ENCODE assay signal across 8 cellular contexts in the genomic region with DNA sequence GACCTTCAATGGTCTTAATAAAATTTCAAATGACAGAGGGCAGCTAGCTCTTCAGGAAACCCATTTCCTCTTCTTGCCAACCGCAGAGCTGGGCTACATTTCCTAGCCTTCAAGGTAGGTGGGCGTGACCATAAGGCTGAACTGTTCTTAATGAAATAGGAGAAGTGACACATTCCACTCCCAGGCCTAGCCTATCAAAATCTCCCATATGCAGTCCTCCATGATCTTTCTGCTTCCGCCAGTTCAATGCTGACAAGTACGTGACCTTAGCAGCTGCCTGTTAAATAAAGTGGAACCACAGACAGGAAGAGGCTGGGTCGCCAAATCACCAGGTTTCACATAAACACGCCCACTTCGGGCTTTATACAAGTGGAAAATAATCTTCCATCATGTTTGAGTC. TPM values are rescaled to one million over a fixed set of nuclear protein-coding genes. Genes with fewer than 3 reads are reported as not detected.
DNase-seq lines count a peak whose midpoint lies in the region; ATAC-seq and TF ChIP-seq lines count a peak whose summit lies in the region.

No MANE protein-coding gene starts in this region.

- H3K4me3 Mint-ChIP-seq in activated naive CD4-positive, alpha-beta T cell treated with anti-CD3 and anti-CD28 coated beads, Interleukin-2, amount 50 U/mL, for 24 hours, result peak overlapping the region; percentile 68
- H3K4me3 Mint-ChIP-seq in Calu3 (ENCODE audit: low read depth, unreplicated experiment), result no peak overlapping the region

- H3K27me3 ChIP-seq in suprapubic skin, result no peaks in the 10 kb centered on the region

- H3K27ac Mint-ChIP-seq in activated naive CD4-positive, alpha-beta T cell treated with anti-CD3 and anti-CD28 coated beads, Interleukin-2, amount 50 U/mL, for 24 hours, result peak overlapping the region; percentile 98
- H3K27ac Mint-ChIP-seq in Calu3 (ENCODE audit: unreplicated experiment), result no peak overlapping the region

- H3K4me1 Mint-ChIP-seq in activated naive CD4-positive, alpha-beta T cell treated with anti-CD3 and anti-CD28 coated beads, Interleukin-2, amount 50 U/mL, for 24 hours, result peaks cover 76% of the 10 kb centered on the region
- peaks cover 8% of the 10 kb centered on the region for H3K4me1 Mint-ChIP-seq in Calu3 (ENCODE audit: low read depth, unreplicated experiment)

- H3K9me3 Mint-ChIP-seq in activated naive CD4-positive, alpha-beta T cell treated with anti-CD3 and anti-CD28 coated beads, Interleukin-2, amount 50 U/mL, for 24 hours, result peaks cover 16% of the 10 kb centered on the region
- H3K9me3 Mint-ChIP-seq in Calu3 (ENCODE audit: low read depth, unreplicated experiment), result no peaks in the 10 kb centered on the region

- no peak overlapping the region for H3K27ac ChIP-seq in suprapubic skin

- ATAC-seq in GM18520 (IDR thresholded peaks at IDR 0.05; ENCODE audit: unreplicated experiment), result peak; percentile 85
- ATAC-seq in HG02938 (IDR thresholded peaks at IDR 0.05; ENCODE audit: unreplicated experiment), result peak; percentile 91

- no peaks in the 10 kb centered on the region for H3K36me3 ChIP-seq in suprapubic skin

- H3K27me3 Mint-ChIP-seq in activated naive CD4-positive, alpha-beta T cell treated with anti-CD3 and anti-CD28 coated beads, Interleukin-2, amount 50 U/mL, for 24 hours, result no peaks in the 10 kb centered on the region
- no peaks in the 10 kb centered on the region for H3K27me3 Mint-ChIP-seq in Calu3 (ENCODE audit: unreplicated experiment)

- BruUV-seq in Calu3 (replicated peaks; lab: Mats Ljungman, UMichigan), result no TSS peak

- no peaks in the 10 kb centered on the region for H3K4me1 ChIP-seq in suprapubic skin

- no peak overlapping the region for H3K4me3 ChIP-seq in suprapubic skin

- H3K36me3 Mint-ChIP-seq in activated naive CD4-positive, alpha-beta T cell treated with anti-CD3 and anti-CD28 coated beads, Interleukin-2, amount 50 U/mL, for 24 hours, result peaks cover 17% of the 10 kb centered on the region
- H3K36me3 Mint-ChIP-seq in Calu3 (ENCODE audit: insufficient read depth, unreplicated experiment), result no peaks in the 10 kb centered on the region

- TF ChIP-seq EP300 in suprapubic skin (IDR thresholded peaks at IDR 0.05), result no peak

- no peaks in the 10 kb centered on the region for H3K9me3 ChIP-seq in suprapubic skin

- no peak for TF ChIP-seq CTCF in suprapubic skin (IDR thresholded peaks at IDR 0.05)
- no peak for TF ChIP-seq CTCF in Calu3 (IDR thresholded peaks at IDR 0.05; ENCODE audit: unreplicated experiment)

- intact Hi-C loops in Calu3 (cut with micrococcal nuclease; ENCODE audit: unreplicated experiment), result no loop called here

- TF ChIP-seq POLR2A in suprapubic skin (IDR thresholded peaks at IDR 0.05), result no peak

- 80% methylated on average over 7 of the region's 7 CpGs for WGBS in suprapubic skin

- CTCF ChIA-PET in Calu3 (lab: Charles Lee), result no interaction called here

- DNase-seq in SIG-M5 (lab: John Stamatoyannopoulos, UW), result peak; percentile 93
- DNase-seq in stimulated activated CD8-positive, alpha-beta memory T cell treated with anti-CD3 and anti-CD28 coated beads, Interleukin-2, amount 100 ng/mL, for 48 hours (ENCODE audit: low read depth in 2 of 2), result peak; percentile 16 to 24
- no peak for DNase-seq in suprapubic skin (ENCODE audit: low spot score in 2 of 2)
- no peak for DNase-seq in COR-L47 (lab: John Stamatoyannopoulos, UW)
- DNase-seq in Calu3, result no peak

RNA-seq across cellular contexts. Expression of a gene that starts 13.2 kb away (rescaled TPM):
- total RNA-seq in suprapubic skin, result 10 to 100 TPM in 2 of 4 donors, 1 to 10 TPM in 2; 7.0 to 16.5 (median 10.0) TPM
- total RNA-seq in Calu3 (2022), result 34.7 and 39.7 TPM in 2 replicates

Comparison
In these comparisons a context has a peak if more than half of its experiments do, and no peak if none do; other contexts are left out.
1. DNase-seq: peak in SIG-M5 (single experiment) and stimulated activated CD8-positive, alpha-beta memory T cell treated with anti-CD3 and anti-CD28 coated beads, Interleukin-2, amount 100 ng/mL, for 48 hours (2 of 2); none in suprapubic skin (0 of 2), COR-L47 (single experiment) and Calu3 (single experiment).